Comparison of ENCODE assay signal across 25 cellular contexts in genomic region chr13:89352384-89352783, GRCh38.
DNase-seq lines count a peak whose midpoint lies in the region; ATAC-seq, FAIRE-seq and TF ChIP-seq lines count a peak whose summit lies in the region.
"Had no signal": no experiment of that assay in that cellular context is flagged by ENCODE, and none has a peak within 500 bp of the region (broad histone marks: within the 10 kb centered on the region; RNA-seq: fewer than 3 reads in every experiment).

No MANE protein-coding gene starts in this region.

- CTCF ChIA-PET in H1 (lab: Charles Lee; ENCODE audit: partially characterized antibody), result interaction anchor here (0.9 kb wide), 1 partner anchor 313 kb away, joined by 4 read pairs; no protein-coding TSS in a partner anchor

- no peaks in the 10 kb centered on the region for H3K79me2 ChIP-seq in Karpas-422 (ENCODE audit: low read length)
- H3K79me2 ChIP-seq in H1 (ENCODE audit: control insufficient read depth in 1 of 2, insufficient read depth in 2 of 2, low read length in 2 of 2), result no peaks in the 10 kb centered on the region
- H3K79me2 ChIP-seq in mesendoderm (ENCODE audit: control insufficient read depth, insufficient read depth, low read length), result no peaks in the 10 kb centered on the region

- FAIRE-seq in H1 (lab: Jason Lieb, UNC), result no peak
- FAIRE-seq: A204.1, GM12878, GM12892, GM18507 had no signal

- H4K5ac ChIP-seq in H1 (ENCODE audit: insufficient read length, low read depth, low read length) (no peak overlapping the region), mesendoderm (ENCODE audit: low read length) (no peak overlapping the region)

- POLR2A ChIA-PET in H1 (lab: Charles Lee; ENCODE audit: partially characterized antibody), result no interaction called here

- no peak overlapping the region for H2BK120ac ChIP-seq in H1 (replicated peaks; ENCODE audit: low read depth, low read length)
- H2BK120ac ChIP-seq in mesendoderm (ENCODE audit: low read depth, low read length), result no peak overlapping the region

- no peak for DNase-seq in Karpas-422
- no peak for DNase-seq in H1 (ENCODE audit: low read depth in 1 of 2, low spot score in 2 of 2)
- DNase-seq in mesendoderm, result no peak
- DNase-seq: 8988T; ACHN; BE2C; C1 segment of cervical spinal cord; CD4-positive, alpha-beta memory T cell; CD4-positive, CD25-positive, alpha-beta regulatory T cell; CD8-positive, alpha-beta memory T cell; COR-L47; DMS 273 treated with DMSO at 0.1 percent for 48 hours; DMS153; DMS53; DMS79; DND-41; EL; GDM1 had no signal

- H3K79me1 ChIP-seq in H1 (ENCODE audit: low read depth, low read length) (no peaks in the 10 kb centered on the region), mesendoderm (ENCODE audit: low read length) (no peaks in the 10 kb centered on the region)

- no peak for TF ChIP-seq RAD21 in H1 (IDR thresholded peaks at IDR 0.05 in 1 of 2, conservative IDR thresholded peaks at IDR 0.05 in 1 of 2; ENCODE audit: low read depth in 2 of 2, low read length in 2 of 2)

- H4K20me1 ChIP-seq in Karpas-422 (ENCODE audit: insufficient read depth, low read depth, low read length) (no peaks in the 10 kb centered on the region), H1 (replicated peaks in 1 of 2; ENCODE audit: control insufficient read depth in 1 of 2, insufficient read depth in 2 of 2, low read length in 2 of 2) (no peaks in the 10 kb centered on the region)
- H4K20me1 ChIP-seq: BLaER1 had no signal

- H4K8ac ChIP-seq in H1 (ENCODE audit: extremely low read depth, insufficient read depth, low read length) (no peak overlapping the region), mesendoderm (ENCODE audit: low read depth, low read length) (no peak overlapping the region)

- H3K14ac ChIP-seq in H1 (ENCODE audit: insufficient read length), result no peak overlapping the region

- no peak for TF ChIP-seq POLR2A in H1 (IDR thresholded peaks at IDR 0.05; ENCODE audit: control extremely low read depth in 1 of 2, low read depth in 2 of 2, low read length in 2 of 2)

- no peak overlapping the region for H2BK20ac ChIP-seq in H1 (ENCODE audit: low read length)

- H2AFZ ChIP-seq in Karpas-422 (ENCODE audit: low read length) (0 out of 2 replicates have a peak overlapping the region, but pooled peaks have one; percentile 1), H1 (ENCODE audit: low read length) (peak overlapping the region; percentile 76; the same call in 1 of the 2 replicates)

- H2BK5ac ChIP-seq in H1 (ENCODE audit: low read depth, low read length), result no peak overlapping the region
- H2BK5ac ChIP-seq in mesendoderm (ENCODE audit: low read length), result peak overlapping the region; percentile 77

- no peak overlapping the region; the same call in 1 of the 2 replicates for H2BK12ac ChIP-seq in H1 (ENCODE audit: low read depth, low read length)

- no peak overlapping the region for H3K18ac ChIP-seq in H1 (ENCODE audit: extremely low read depth, low read length)
- H3K18ac ChIP-seq in mesendoderm (ENCODE audit: low read length), result no peak overlapping the region

- H3K9ac ChIP-seq in Karpas-422 (ENCODE audit: low read length), result no peak overlapping the region
- H3K9ac ChIP-seq in H1 (replicated peaks in 1 of 4; ENCODE audit: extremely low read depth in 1 of 4, low read depth in 3 of 4, low read length in 3 of 4), result no peak overlapping the region
- H3K9ac ChIP-seq in mesendoderm (ENCODE audit: low read length), result no peak overlapping the region
- H3K9ac ChIP-seq: BLaER1 had no signal

- no peaks in the 10 kb centered on the region for H3K9me2 ChIP-seq in Karpas-422 (replicated peaks; ENCODE audit: insufficient read depth, low read length)

- H3K9me3 ChIP-seq in Karpas-422 (ENCODE audit: low read length) (peaks cover 7% of the 10 kb centered on the region), H1 (ENCODE audit: insufficient read depth in 2 of 2, low read depth in 1 of 2, low read length in 1 of 2) (no peaks in the 10 kb centered on the region)
- H3K9me3 ChIP-seq: BE2C, BLaER1 had no signal

- no peak overlapping the region for H3K4me3 ChIP-seq in Karpas-422 (ENCODE audit: low read length)
- H3K4me3 ChIP-seq in H1 (ENCODE audit: extremely low read depth in 1 of 4, insufficient read depth in 2 of 4, low read depth in 3 of 4, low read length in 4 of 4), result no peak overlapping the region
- H3K4me3 ChIP-seq in mesendoderm (ENCODE audit: low read length), result no peak overlapping the region
- H3K4me3 ChIP-seq: BLaER1, GM12878 had no signal

- H3K23ac ChIP-seq in H1 (ENCODE audit: insufficient read length) (no peak overlapping the region), mesendoderm (ENCODE audit: low read length) (no peak overlapping the region)

- no peaks in the 10 kb centered on the region for H3K36me3 ChIP-seq in Karpas-422 (ENCODE audit: insufficient read depth, low read length)
- no peaks in the 10 kb centered on the region for H3K36me3 ChIP-seq in H1 (ENCODE audit: control insufficient read depth in 2 of 4, insufficient read depth in 4 of 4, low read length in 3 of 4)
- no peaks in the 10 kb centered on the region for H3K36me3 ChIP-seq in mesendoderm (ENCODE audit: control insufficient read depth, insufficient read depth, low read length)
- H3K36me3 ChIP-seq: BE2C, BLaER1 had no signal

- H3K27ac ChIP-seq in Karpas-422 (ENCODE audit: low read length) (no peak overlapping the region), H1 (ENCODE audit: low read depth, low read length) (no peak overlapping the region), mesendoderm (ENCODE audit: low read depth, low read length) (no peak overlapping the region)
- H3K27ac ChIP-seq: BLaER1 had no signal

- no peak for ATAC-seq in GM19452 (IDR thresholded peaks at IDR 0.05; ENCODE audit: unreplicated experiment)
- ATAC-seq in HG03135 (IDR thresholded peaks at IDR 0.05; ENCODE audit: unreplicated experiment), result no peak
- ATAC-seq: GM12878 had no signal

- no peaks in the 10 kb centered on the region for H3K4me1 ChIP-seq in Karpas-422 (ENCODE audit: low read length)
- no peaks in the 10 kb centered on the region for H3K4me1 ChIP-seq in H1 (replicated peaks in 1 of 4; ENCODE audit: control insufficient read depth in 3 of 4, insufficient read depth in 4 of 4, low read length in 3 of 4)
- H3K4me1 ChIP-seq in mesendoderm (ENCODE audit: control insufficient read depth, low read depth, low read length), result no peaks in the 10 kb centered on the region
- H3K4me1 ChIP-seq: BE2C, BLaER1 had no signal

- no peak for TF ChIP-seq EP300 in H1 (IDR thresholded peaks at IDR 0.05; ENCODE audit: borderline replicate concordance in 1 of 2, low read depth in 2 of 2, low read length in 2 of 2)

- H3K56ac ChIP-seq in H1 (replicated peaks; ENCODE audit: insufficient read length, low read depth, low read length) (no peak overlapping the region), mesendoderm (ENCODE audit: low read length) (peak overlapping the region; percentile 9)

- no peak overlapping the region for H3K4ac ChIP-seq in H1 (replicated peaks; ENCODE audit: insufficient read length, low read depth, low read length)
- H3K4ac ChIP-seq in mesendoderm (ENCODE audit: low read depth, low read length), result no peak overlapping the region

- no peaks in the 10 kb centered on the region for H3K27me3 ChIP-seq in Karpas-422 (ENCODE audit: low read length)
- H3K27me3 ChIP-seq in H1 (replicated peaks in 1 of 4; ENCODE audit: control insufficient read depth in 3 of 4, extremely low read depth in 1 of 4, insufficient read depth in 3 of 4, low read length in 3 of 4), result no peaks in the 10 kb centered on the region
- H3K27me3 ChIP-seq in mesendoderm (ENCODE audit: insufficient read depth, low read length, poor library complexity), result no peaks in the 10 kb centered on the region
- H3K27me3 ChIP-seq: BE2C, BLaER1 had no signal

- H4K91ac ChIP-seq in H1 (replicated peaks; ENCODE audit: insufficient read length, low read length), result no peak overlapping the region

- no peak overlapping the region for H3K4me2 ChIP-seq in Karpas-422 (ENCODE audit: low read depth, low read length, poor library complexity, severe bottlenecking)
- H3K4me2 ChIP-seq in H1 (ENCODE audit: insufficient read depth in 1 of 2, low read depth in 2 of 2, low read length in 2 of 2), result no peak overlapping the region
- no peak overlapping the region for H3K4me2 ChIP-seq in mesendoderm (ENCODE audit: low read length)
- H3K4me2 ChIP-seq: BLaER1 had no signal

- no peaks in the 10 kb centered on the region for H3K23me2 ChIP-seq in H1 (ENCODE audit: low read depth, low read length)

- no peak for TF ChIP-seq CTCF in H1 (IDR thresholded peaks at IDR 0.05; ENCODE audit: control extremely low read depth in 1 of 3, insufficient read depth in 1 of 3, low read depth in 1 of 3, low read length in 3 of 3)

- no peak overlapping the region for H2AK5ac ChIP-seq in H1 (ENCODE audit: low read depth, low read length)
- no peak overlapping the region for H2AK5ac ChIP-seq in mesendoderm (ENCODE audit: low read length)

- 95% methylated on average over 2 of the region's 2 CpGs; no CpG with 5 or more reads in 1 of the 2 experiments for WGBS in H1 (ENCODE audit: extremely low coverage in 1 of 2, insufficient coverage in 1 of 2, insufficient read length in 1 of 2, insufficient replicate concordance in 2 of 2, low coverage in 1 of 2, low lambda C conversion rate in 2 of 2, missing lambda C conversion rate in 1 of 2), 2 experiments
- WGBS in mesendoderm (ENCODE audit: extremely low coverage, insufficient coverage, low lambda C conversion rate), result no CpG with 5 or more reads among the region's 2 CpGs

- H2BK15ac ChIP-seq in H1 (ENCODE audit: low read length), result no peak overlapping the region
- no peak overlapping the region for H2BK15ac ChIP-seq in mesendoderm (replicated peaks; ENCODE audit: low read depth)

TF ChIP-seq in H1, 55 proteins besides CTCF, POLR2A, EP300 and RAD21:
- TF ChIP-seq SRF (IDR thresholded peaks at IDR 0.05; ENCODE audit: low read depth, low read length), result no peak
- no peak for TF ChIP-seq SAP30 (IDR thresholded peaks at IDR 0.05; ENCODE audit: insufficient read depth, insufficient replicate concordance, low read length)
- TF ChIP-seq SP1 (IDR thresholded peaks at IDR 0.05; ENCODE audit: low read depth, low read length), result no peak
- no peak for TF ChIP-seq SP4 (IDR thresholded peaks at IDR 0.05; ENCODE audit: low read length)
- no peak for TF ChIP-seq TCF12 (IDR thresholded peaks at IDR 0.05; ENCODE audit: low read depth, low read length)
- no peak for TF ChIP-seq KDM1A (IDR thresholded peaks at IDR 0.05; ENCODE audit: borderline replicate concordance, low read length)
- TF ChIP-seq BRCA1 (IDR thresholded peaks at IDR 0.05; ENCODE audit: low read depth, low read length), result no peak
- TF ChIP-seq SIRT6 (IDR thresholded peaks at IDR 0.05; ENCODE audit: low read length), result no peak
- TF ChIP-seq CHD2 (IDR thresholded peaks at IDR 0.05; ENCODE audit: low read length), result no peak
- TF ChIP-seq CREB1 (IDR thresholded peaks at IDR 0.05), result no peak
- TF ChIP-seq BCL11A (IDR thresholded peaks at IDR 0.05; ENCODE audit: low read depth in 2 of 2, low read length in 2 of 2), result no peak
- TF ChIP-seq RXRA (IDR thresholded peaks at IDR 0.05; ENCODE audit: insufficient read depth, low read depth, low read length), result no peak
- no peak for TF ChIP-seq KDM4A (IDR thresholded peaks at IDR 0.05; ENCODE audit: low read depth, low read length, severe bottlenecking)
- TF ChIP-seq POU5F1 (IDR thresholded peaks at IDR 0.05; ENCODE audit: low read depth, low read length), result no peak
- no peak for TF ChIP-seq EZH2 (IDR thresholded peaks at IDR 0.05; ENCODE audit: low read depth, low read length, severe bottlenecking)
